In the genomic region with DNA sequence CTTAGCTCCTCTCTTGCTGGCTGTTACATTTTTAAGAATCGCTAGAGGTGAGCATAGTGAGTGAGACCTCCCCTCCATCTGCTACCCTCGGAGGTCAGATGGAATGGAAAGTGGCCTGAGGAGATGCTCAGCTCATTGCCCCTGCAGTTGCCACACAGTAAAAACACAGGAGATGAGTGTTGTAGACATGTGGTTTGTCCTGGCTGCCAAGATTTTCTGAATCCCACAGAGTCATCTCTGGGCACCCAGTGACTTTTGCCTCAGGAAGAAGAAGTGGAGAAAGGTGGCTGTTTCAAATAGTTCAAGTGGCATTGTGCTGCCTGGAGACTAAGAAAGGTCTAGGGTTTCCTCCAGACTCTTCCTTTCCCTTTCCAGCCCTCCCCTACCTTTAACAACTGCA, we compare ENCODE assay signal across 29 cellular contexts.
"Had no signal": no experiment of that assay in that cellular context is flagged by ENCODE, and none has a peak within 500 bp of the region (broad histone marks: within the 10 kb centered on the region; RNA-seq: fewer than 3 reads in every experiment).

No MANE protein-coding gene starts in this region.

- H3K9me3 ChIP-seq: MG63, SJCRH30 had no signal

- ATAC-seq: activated CD8-positive, alpha-beta memory T cell treated with anti-CD3 and anti-CD28 coated beads, Interleukin-2, amount 10 ng/mL, durations not matched to agents 7 days and 5 days; activated naive CD8-positive, alpha-beta T cell treated with anti-CD3 and anti-CD28 coated beads, Interleukin-2, amount 50 U/mL, for 24 hours had no signal

- H3K4me3 ChIP-seq: MG63, SJCRH30, SK-N-MC had no signal

- DNase-seq: activated CD4-positive, alpha-beta memory T cell treated with anti-CD3 and anti-CD28 coated beads, Interleukin-2, amount 10 ng/mL, durations not matched to agents 7 days and 5 days; activated CD4-positive, alpha-beta T cell treated with anti-CD3 and anti-CD28 coated beads for 1 hour; activated CD4-positive, alpha-beta T cell treated with anti-CD3 and anti-CD28 coated beads for 48 hours; activated CD4-positive, CD25-positive, alpha-beta regulatory T cell; activated CD8-positive, alpha-beta memory T cell treated with anti-CD3 and anti-CD28 coated beads for 24 hours; activated CD8-positive, alpha-beta memory T cell treated with anti-CD3 and anti-CD28 coated beads, Interleukin-2, amount 10 ng/mL, durations not matched to agents 7 days and 5 days; activated CD8-positive, alpha-beta memory T cell treated with anti-CD3 and anti-CD28 coated beads, Interleukin-2, amount 50 U/mL, for 48 hours; activated effector memory CD4-positive, alpha-beta T cell treated with Interleukin-2 at 50 U/mL for 16 hours; activated naive CD4-positive, alpha-beta T cell treated with anti-CD3 and anti-CD28 coated beads, Interleukin-2, amount 10 ng/mL, durations not matched to agents 7 days and 5 days; activated naive CD8-positive, alpha-beta T cell treated with anti-CD3 and anti-CD28 coated beads, Interleukin-2, amount 50 U/mL, for 24 hours; activated T-cell treated with anti-CD3 and anti-CD28 coated beads, Interleukin-2, amount 50 U/mL, for 48 hours; anterior cingulate cortex; caudate nucleus; cerebellar nuclear complex; MG63; NCI-H1048; NCI-H1105 treated with DMSO at 0.1 percent for 48 hours; NCI-H1436; NCI-H1694 treated with DMSO at 0.1 percent for 48 hours; NCI-H2029; NCI-H345; NCI-H526; NCI-H748 treated with DMSO at 0.1 percent for 48 hours; NK-92 treated with Interleukin-12 subunit alpha and Interleukin-12 subunit beta, amount 100 ng/mL, for 24 hours; SHP77; SJCRH30; T1000; WERI-Rb-1 had no signal

- H3K36me3 ChIP-seq: MG63, SJCRH30, WERI-Rb-1 had no signal

- H3K27me3 ChIP-seq: MG63 had no signal

- H3K4me1 ChIP-seq: SJCRH30 had no signal

- H3K27ac ChIP-seq: SJCRH30, SK-N-MC, WERI-Rb-1 had no signal
